Comparison of ENCODE assay signal across 21 cellular contexts in genomic region chr14:45181329-45181728, GRCh38. TPM values are rescaled to one million over a fixed set of nuclear protein-coding genes. Genes with fewer than 3 reads are reported as not detected.
DNase-seq lines count a peak whose midpoint lies in the region; ATAC-seq and TF ChIP-seq lines count a peak whose summit lies in the region.
"Had no signal": no experiment of that assay in that cellular context is flagged by ENCODE, and none has a peak within 500 bp of the region (broad histone marks: within the 10 kb centered on the region; RNA-seq: fewer than 3 reads in every experiment).

No MANE protein-coding gene starts in this region.

- H3K27me3 ChIP-seq in HUES64 (ENCODE audit: insufficient read depth, low read length) = no peaks in the 10 kb centered on the region
- no peaks in the 10 kb centered on the region for H3K27me3 ChIP-seq in H7 (ENCODE audit: control insufficient read depth, insufficient read depth, low read length)

- no peak for ATAC-seq in GM18873 (IDR thresholded peaks at IDR 0.05; ENCODE audit: low FRiP score, unreplicated experiment)
- ATAC-seq: HepG2, Panc1, Right ventricle myocardium inferior had no signal

- H3K9ac ChIP-seq in HUES64 (ENCODE audit: low read depth, low read length) = no peak overlapping the region
- H3K9ac ChIP-seq: KMS-11 had no signal

- in situ Hi-C loops in astrocyte of the spinal cord (cut with HindIII; ENCODE audit: low sequenced_read_pairs) = no loop called here

- no peaks in the 10 kb centered on the region for H3K9me3 ChIP-seq in HUES64 (ENCODE audit: insufficient read depth, low read depth, low read length)
- H3K9me3 ChIP-seq: Caco-2, HAP-1 had no signal

- WGBS in HUES64 = no CpG with 5 or more reads among the region's 5 CpGs

- H3K4me3 ChIP-seq in HUES64 (ENCODE audit: low read length) (peak overlapping the region; percentile 18; the same call in 1 of the 2 replicates), astrocyte of the spinal cord (ENCODE audit: low read depth, low read length) (no peak overlapping the region), H7 (ENCODE audit: insufficient read depth, low read depth, low read length) (no peak overlapping the region)
- H3K4me3 ChIP-seq: HAP-1 had no signal

- H3K36me3 ChIP-seq in HUES64 (ENCODE audit: insufficient read depth, low read length) (peaks cover 19% of the 10 kb centered on the region), H7 (replicated peaks; ENCODE audit: control insufficient read depth, insufficient read depth, low read length) (no peaks in the 10 kb centered on the region)

- DNase-seq in ELR (ENCODE audit: low read depth) = peak; percentile 62
- peak; percentile 27 for DNase-seq in astrocyte of the spinal cord (ENCODE audit: low read depth, low spot score)
- peak; percentile 47 for DNase-seq in iris pigment epithelial cell (ENCODE audit: low read depth)
- no peak for DNase-seq in NCI-H146 (lab: John Stamatoyannopoulos, UW)
- no peak for DNase-seq in H7
- DNase-seq in ecto neural progenitor cell (ENCODE audit: low spot score) = no peak
- DNase-seq: ACHN; Caco-2; CD4-positive, CD25-positive, alpha-beta regulatory T cell; DMS153; NCI-H1092; NCI-H2081 treated with DMSO at 0.1 percent for 48 hours; NCI-H510A; NCI-H774 had no signal

- TF ChIP-seq CTCF in astrocyte of the spinal cord (IDR thresholded peaks at IDR 0.05; ENCODE audit: low read depth, low read length) = no peak

- H3K27ac ChIP-seq in HUES64 (ENCODE audit: low read depth, low read length) = no peak overlapping the region
- H3K27ac ChIP-seq: KMS-11 had no signal

- peaks cover 12% of the 10 kb centered on the region; the same call in 1 of the 2 replicates for H3K4me1 ChIP-seq in HUES64 (ENCODE audit: insufficient read depth, low read length)
- H3K4me1 ChIP-seq: Caco-2, HAP-1 had no signal

RNA-seq across cellular contexts. Expression of gene FANCM, which starts 45.6 kb away (rescaled TPM):
- 5.6 TPM for polyA plus RNA-seq in HUES64 (2013, experiment 1 of 2)
- 5.8 TPM for polyA plus RNA-seq in HUES64 (2013, experiment 2 of 2)
- 9.1 and 14.6 TPM in 2 replicates for total RNA-seq in H7 (2014; rRNA removed; shearing (Covaris generic))

RNA-seq across cellular contexts. Expression of gene FKBP3, which starts 47.0 kb away (rescaled TPM):
- polyA plus RNA-seq in HUES64 (2013, experiment 1 of 2) = 168 TPM
- polyA plus RNA-seq in HUES64 (2013, experiment 2 of 2) = 183 TPM
- total RNA-seq in H7 (2014; rRNA removed; shearing (Covaris generic)) = 53.0 and 54.0 TPM in 2 replicates

Comparison
In these comparisons a context has a peak if more than half of its experiments do, and no peak if none do; other contexts are left out.
1. DNase-seq: peak in ELR (single experiment), astrocyte of the spinal cord (single experiment) and iris pigment epithelial cell (single experiment); none in NCI-H146 (single experiment), H7 (single experiment) and ecto neural progenitor cell (single experiment).